In the genomic region with DNA sequence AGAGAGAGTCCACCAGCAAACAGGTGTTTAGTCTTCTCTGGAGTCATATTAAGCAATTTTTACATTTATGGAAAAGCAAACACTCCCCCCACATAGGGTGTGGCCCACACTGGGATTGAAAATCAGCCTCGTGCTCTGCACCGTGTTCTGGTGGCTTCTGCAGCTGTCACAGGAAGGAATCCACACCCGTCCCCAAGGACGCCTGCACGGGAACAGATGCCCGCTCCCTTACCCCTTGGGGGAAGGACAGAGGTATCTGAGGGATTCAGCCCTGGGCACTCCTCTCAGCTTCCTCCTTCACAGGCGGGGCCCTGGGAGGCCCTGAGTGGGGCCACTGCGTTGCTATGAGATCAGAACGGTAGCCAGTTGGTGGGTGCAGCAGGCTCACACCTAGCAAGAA, we compare ENCODE assay signal across 12 cellular contexts. TPM values are rescaled to one million over a fixed set of nuclear protein-coding genes. Genes with fewer than 3 reads are reported as not detected.
DNase-seq lines count a peak whose midpoint lies in the region; ATAC-seq and TF ChIP-seq lines count a peak whose summit lies in the region.
"Had no signal": no experiment of that assay in that cellular context is flagged by ENCODE, and none has a peak within 500 bp of the region (broad histone marks: within the 10 kb centered on the region; RNA-seq: fewer than 3 reads in every experiment).

No MANE protein-coding gene starts in this region.

- no peaks in the 10 kb centered on the region for H3K36me3 ChIP-seq in OCI-LY1 (ENCODE audit: insufficient read depth, low read length)
- no peaks in the 10 kb centered on the region for H3K36me3 ChIP-seq in neuronal stem cell (replicated peaks in 1 of 2; ENCODE audit: control insufficient read depth in 2 of 2, insufficient read depth in 2 of 2, low read length in 2 of 2)
- H3K36me3 ChIP-seq: tibial artery had no signal

- DNase-seq in CD1c-positive myeloid dendritic cell (ENCODE audit: extremely low spot score): peak; percentile 37
- peak; percentile 74 for DNase-seq in Right ventricle myocardium superior
- DNase-seq in neuronal stem cell (ENCODE audit: low spot score): no peak
- DNase-seq in NK-92 (lab: John Stamatoyannopoulos, UW; ENCODE audit: unreplicated experiment): no peak
- no peak for DNase-seq in D341Med (ENCODE audit: low spot score)
- no peak for DNase-seq in stimulated activated naive CD4-positive, alpha-beta T cell (lab: John Stamatoyannopoulos, UW)
- DNase-seq: activated gamma-delta T cell treated with Interleukin-2 at 50 U/mL for 16 hours, foreskin fibroblast had no signal

- H2BK5ac ChIP-seq in neuronal stem cell (ENCODE audit: low read length): no peak overlapping the region

- H3K79me1 ChIP-seq in neuronal stem cell (ENCODE audit: low read depth, low read length): no peaks in the 10 kb centered on the region

- H3K14ac ChIP-seq in neuronal stem cell (ENCODE audit: low read length): no peak overlapping the region

- H4K20me1 ChIP-seq in OCI-LY1 (ENCODE audit: insufficient read depth, low read length): no peaks in the 10 kb centered on the region

- no peak overlapping the region for H2BK120ac ChIP-seq in neuronal stem cell (ENCODE audit: low read depth, low read length)

- no peak for TF ChIP-seq CTCF in OCI-LY1 (IDR thresholded peaks at IDR 0.05; ENCODE audit: low read length)

- no peaks in the 10 kb centered on the region for H3K79me2 ChIP-seq in OCI-LY1 (ENCODE audit: insufficient read depth, low read length)

- no CpG with 5 or more reads among the region's 9 CpGs for WGBS in neuronal stem cell (ENCODE audit: extremely low coverage in 2 of 2, insufficient read length in 2 of 2, insufficient replicate concordance in 1 of 2), 2 donors

- H3K4me1 ChIP-seq in OCI-LY1 (ENCODE audit: insufficient read depth, low read length, severe bottlenecking): peaks cover 100% of the 10 kb centered on the region
- H3K4me1 ChIP-seq in neuronal stem cell (ENCODE audit: control insufficient read depth in 2 of 2, insufficient read depth in 1 of 2, low read depth in 1 of 2, low read length in 2 of 2): peaks cover 5 to 21% of the 10 kb centered on the region in 2 donors
- H3K4me1 ChIP-seq: tibial artery had no signal

- H4K91ac ChIP-seq in neuronal stem cell (ENCODE audit: low read depth, low read length, poor library complexity): no peak overlapping the region

- ATAC-seq in Right ventricle myocardium superior (ENCODE audit: poor library complexity) (peak; percentile 65), HG02884 (IDR thresholded peaks at IDR 0.05; ENCODE audit: unreplicated experiment) (no peak)
- ATAC-seq: GM23338 had no signal

- H3K4me3 ChIP-seq in OCI-LY1 (ENCODE audit: low read depth, low read length, poor library complexity, severe bottlenecking) (no peak overlapping the region), neuronal stem cell (ENCODE audit: low read length in 2 of 2) (no peak overlapping the region)
- H3K4me3 ChIP-seq: GM23338, tibial artery had no signal

- no peak overlapping the region for H2BK12ac ChIP-seq in neuronal stem cell (ENCODE audit: low read length)

- H3K9ac ChIP-seq in OCI-LY1 (ENCODE audit: low read length) (peak overlapping the region; percentile 46), neuronal stem cell (ENCODE audit: low read depth, low read length, poor library complexity) (no peak overlapping the region)

- H2AK5ac ChIP-seq in neuronal stem cell (ENCODE audit: low read depth, low read length): no peak overlapping the region

- H3K9me2 ChIP-seq in OCI-LY1 (ENCODE audit: low read depth, low read length): no peaks in the 10 kb centered on the region

- H3K4ac ChIP-seq in neuronal stem cell (ENCODE audit: low read length): no peak overlapping the region

- H3K18ac ChIP-seq in neuronal stem cell (ENCODE audit: low read length): no peak overlapping the region

- no peak overlapping the region for H4K8ac ChIP-seq in neuronal stem cell (ENCODE audit: low read depth, low read length)

- H3K27me3 ChIP-seq in OCI-LY1 (ENCODE audit: insufficient read depth, low read length) (no peaks in the 10 kb centered on the region), neuronal stem cell (ENCODE audit: control insufficient read depth in 3 of 3, insufficient read depth in 3 of 3, low read depth in 1 of 3, low read length in 3 of 3) (no peaks in the 10 kb centered on the region)
- H3K27me3 ChIP-seq: tibial artery had no signal

- H2BK15ac ChIP-seq in neuronal stem cell (ENCODE audit: low read length): no peak overlapping the region

- H3K27ac ChIP-seq in OCI-LY1 (ENCODE audit: low read depth, low read length, poor library complexity, severe bottlenecking): peak overlapping the region; percentile 92
- H3K27ac ChIP-seq in neuronal stem cell (replicated peaks; ENCODE audit: low read length): no peak overlapping the region
- H3K27ac ChIP-seq: tibial artery had no signal

- H3K9me3 ChIP-seq in OCI-LY1 (ENCODE audit: low read length): no peaks in the 10 kb centered on the region
- H3K9me3 ChIP-seq in neuronal stem cell (replicated peaks in 1 of 2; ENCODE audit: control insufficient read depth in 2 of 2, insufficient read depth in 1 of 2, low read depth in 1 of 2, low read length in 2 of 2): no peaks in the 10 kb centered on the region
- H3K9me3 ChIP-seq: tibial artery had no signal

- no peaks in the 10 kb centered on the region for H3F3A ChIP-seq in OCI-LY1 (ENCODE audit: insufficient read depth, low read length)

- H3K4me2 ChIP-seq in OCI-LY1 (ENCODE audit: low read length) (peak overlapping the region; percentile 28), neuronal stem cell (ENCODE audit: insufficient read depth, low read length, poor library complexity, severe bottlenecking) (no peak overlapping the region)
- H3K4me2 ChIP-seq: GM23338 had no signal

- H2AFZ ChIP-seq in OCI-LY1 (ENCODE audit: low read length) (no peak overlapping the region), neuronal stem cell (ENCODE audit: low read length) (peak overlapping the region; percentile 25)
- H2AFZ ChIP-seq: GM23338 had no signal

- intact Hi-C loops in Right ventricle myocardium superior (cut with DNase I): no loop called here

- H3K23ac ChIP-seq in neuronal stem cell (ENCODE audit: low read depth, low read length, poor library complexity): no peak overlapping the region

RNA-seq across cellular contexts. Expression of gene LIPC, which starts 27.8 kb away (rescaled TPM):
- total RNA-seq in Right ventricle myocardium superior: 0.65 TPM
- not detected for polyA plus RNA-seq in neuronal stem cell (2013, experiment 1 of 2)
- not detected for polyA plus RNA-seq in neuronal stem cell (2013, experiment 2 of 2)
- total RNA-seq: GM23338 had no signal
- polyA plus RNA-seq: GM23338 had no signal

Comparison
In these comparisons a context has a peak if more than half of its experiments do, and no peak if none do; other contexts are left out.
1. DNase-seq: peak in CD1c-positive myeloid dendritic cell (single experiment) and Right ventricle myocardium superior (single experiment); none in neuronal stem cell (single experiment), NK-92 (single experiment), D341Med (single experiment) and stimulated activated naive CD4-positive, alpha-beta T cell (0 of 6).